In the genomic region with DNA sequence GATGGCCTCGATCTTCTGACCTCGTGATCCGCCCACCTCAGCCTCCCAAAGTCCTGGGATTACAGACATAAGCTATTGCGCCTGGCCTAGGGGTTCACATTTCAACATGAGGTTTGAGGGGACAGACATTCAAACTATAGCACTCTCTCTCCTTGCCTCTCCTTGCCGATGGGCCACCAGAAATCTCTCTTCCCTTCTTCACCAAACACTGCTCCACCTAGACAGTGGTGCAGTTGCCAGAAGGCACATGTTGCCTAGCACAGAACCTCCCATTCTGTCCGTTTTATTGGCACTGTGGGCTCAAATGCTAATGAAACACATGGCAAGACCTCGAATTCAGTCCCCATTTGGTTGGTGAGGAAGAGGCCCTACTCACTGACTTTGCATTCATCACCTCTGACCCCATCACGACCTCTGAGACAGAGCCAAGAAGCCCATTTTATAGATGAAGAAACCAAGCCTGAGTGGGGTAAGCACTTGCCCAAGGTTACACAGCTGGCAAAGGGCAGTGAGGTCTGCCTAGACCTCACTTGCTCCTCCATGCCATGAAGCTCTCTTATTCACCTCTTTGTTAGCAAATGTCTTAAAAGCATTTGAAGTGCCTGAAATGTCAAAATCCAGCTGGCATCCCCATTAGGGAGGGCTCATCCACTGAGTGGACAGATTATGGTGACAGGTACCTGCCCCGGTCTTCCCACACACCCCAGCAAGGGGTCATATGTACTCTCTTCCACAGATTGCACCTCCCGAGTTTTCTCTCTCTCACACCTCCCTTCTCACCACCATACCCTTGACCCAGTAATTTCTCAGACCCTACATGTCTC, we compare ENCODE assay signal across 18 cellular contexts. TPM values are rescaled to one million over a fixed set of nuclear protein-coding genes. Genes with fewer than 3 reads are reported as not detected.
A peak's percentile ranks its signal among the peaks of the same experiment; 100 is the strongest.
DNase-seq lines count a peak whose midpoint lies in the region; ATAC-seq and TF ChIP-seq lines count a peak whose summit lies in the region.
"Had no signal": no experiment of that assay in that cellular context is flagged by ENCODE, and none has a peak within 500 bp of the region (broad histone marks: within the 10 kb centered on the region; RNA-seq: fewer than 3 reads in every experiment).

No MANE protein-coding gene starts in this region.

- H3K4me1 Mint-ChIP-seq in WTC11, result no peaks in the 10 kb centered on the region

- H3K36me3 ChIP-seq in ACC112 (ENCODE audit: insufficient read depth, low read length), result no peaks in the 10 kb centered on the region
- H3K36me3 ChIP-seq: ascending aorta, pancreas had no signal

- POLR2A ChIA-PET in WTC11 (lab: Charles Lee), result no interaction called here

- TF ChIP-seq CTCF in WTC11 (IDR thresholded peaks at IDR 0.05) (no peak), omental fat pad (IDR thresholded peaks at IDR 0.05) (no peak)

- H3K36me3 Mint-ChIP-seq in WTC11, result no peaks in the 10 kb centered on the region

- H3K27ac Mint-ChIP-seq in WTC11, result no peak overlapping the region

- no peaks in the 10 kb centered on the region for H3K27me3 ChIP-seq in ACC112 (ENCODE audit: insufficient read depth, low read length)
- H3K27me3 ChIP-seq: ascending aorta, pancreas had no signal

- H3K9me3 Mint-ChIP-seq in WTC11, result no peaks in the 10 kb centered on the region

- peak overlapping the region; percentile 93; the same call in 1 of the 2 replicates for H3K27ac ChIP-seq in ACC112 (ENCODE audit: low read depth, low read length)

- H3K79me2 ChIP-seq in ACC112 (ENCODE audit: control insufficient read depth, insufficient read depth, low read length, unreplicated experiment), result no peaks in the 10 kb centered on the region

- peak; percentile 5 for DNase-seq in activated CD4-positive, alpha-beta T cell treated with anti-CD3 and anti-CD28 coated beads for 1 hour
- DNase-seq in activated CD4-positive, alpha-beta T cell treated with anti-CD3 and anti-CD28 coated beads, Interleukin-2, amount 50 U/mL, for 1 hour, result no peak
- DNase-seq in WTC11 (ENCODE audit: low spot score) (peak; percentile 4), omental fat pad (ENCODE audit: low spot score) (peak; percentile 20), cerebellum (ENCODE audit: low spot score) (no peak), UCSD-AML1 (lab: John Stamatoyannopoulos, UW; ENCODE audit: unreplicated experiment) (no peak)
- DNase-seq: NCI-H1092 treated with DMSO at 0.1 percent for 48 hours; NCI-H2081; NCI-H510A treated with DMSO at 0.1 percent for 48 hours; stimulated activated CD4-positive, alpha-beta T cell treated with anti-CD3 and anti-CD28 coated beads, Interleukin-2, amount 100 ng/mL, for 48 hours had no signal

- H2AFZ ChIP-seq in ACC112 (ENCODE audit: low read length, unreplicated experiment), result no peak overlapping the region

- no peaks in the 10 kb centered on the region for H3K27me3 Mint-ChIP-seq in WTC11 (ENCODE audit: low read depth)

- peaks cover 43% of the 10 kb centered on the region for H3K4me1 ChIP-seq in ACC112 (ENCODE audit: control insufficient read depth, insufficient read depth, low read length, unreplicated experiment)
- H3K4me1 ChIP-seq: pancreas had no signal

- H3K4me3 Mint-ChIP-seq in WTC11, result no peak overlapping the region

- CTCF ChIA-PET in WTC11 (lab: Charles Lee), result interaction anchor here (2.2 kb wide), 1 partner anchor 22 kb away, joined by 10 read pairs; no protein-coding TSS in a partner anchor

- ATAC-seq in WTC11 (no peak), omental fat pad (ENCODE audit: low FRiP score) (no peak), HG02571 (IDR thresholded peaks at IDR 0.05; ENCODE audit: unreplicated experiment) (no peak)

- no peak overlapping the region for H3K4me3 ChIP-seq in ACC112 (ENCODE audit: low read depth, low read length)
- H3K4me3 ChIP-seq: ascending aorta, lung, pancreas had no signal

TF ChIP-seq in WTC11, 78 proteins besides CTCF, POLR2A, EP300 and RAD21:
- TF ChIP-seq SMAD4 (CRISPR knock-in tag; IDR thresholded peaks at IDR 0.05), result no peak
TF ChIP-seq in WTC11: peak in this region for 0.

RNA-seq across cellular contexts. Expression of a gene that starts 34.0 kb away (rescaled TPM):
- total RNA-seq in WTC11 (2021) (17.5 to 22.5 TPM (median 20.9 TPM) in 3 replicates), omental fat pad (under 1 TPM in 2 of 4 donors, not detected in 2; 0.46 to 0.50 TPM), cerebellum (32.0 TPM)
- total RNA-seq: A172 had no signal

RNA-seq across cellular contexts. Expression of a gene that starts 56.4 kb away (rescaled TPM):
- total RNA-seq in WTC11 (2021), result 1.2 to 1.6 TPM (median 1.5 TPM) in 3 replicates
- total RNA-seq in omental fat pad, result 1 to 10 TPM in 3 of 4 donors, under 1 TPM in 1; 0.65 to 9.6 (median 2.9) TPM
- total RNA-seq in cerebellum, result 1.8 TPM
- total RNA-seq: A172 had no signal

RNA-seq across cellular contexts. Expression of a gene that starts 56.7 kb away (rescaled TPM):
- total RNA-seq in WTC11 (2021) (0.14 TPM in 1 of 3 replicates, not detected in the others), omental fat pad (under 1 TPM in 2 of 4 donors, not detected in 2; 0.24 to 0.95 TPM), cerebellum (0.27 TPM)
- total RNA-seq: ascending aorta, Calu3, pancreas, ureter had no signal

Comparison
In these comparisons a context has a peak if more than half of its experiments do, and no peak if none do; other contexts are left out.
1. DNase-seq: peak in activated CD4-positive, alpha-beta T cell treated with anti-CD3 and anti-CD28 coated beads for 1 hour (single experiment), WTC11 (single experiment) and omental fat pad (single experiment); none in activated CD4-positive, alpha-beta T cell treated with anti-CD3 and anti-CD28 coated beads, Interleukin-2, amount 50 U/mL, for 1 hour (single experiment), cerebellum (single experiment) and UCSD-AML1 (single experiment).
2. RNA of a gene that starts 34.0 kb away (total RNA-seq): 32.0 TPM in cerebellum (single experiment) and 17.5 to 22.5 TPM in WTC11; 0.46 to 0.50 TPM in omental fat pad; every median in the first group is over 10 times any median in the second.